Comparison of ENCODE assay signal across 2 cellular contexts in the genomic region with DNA sequence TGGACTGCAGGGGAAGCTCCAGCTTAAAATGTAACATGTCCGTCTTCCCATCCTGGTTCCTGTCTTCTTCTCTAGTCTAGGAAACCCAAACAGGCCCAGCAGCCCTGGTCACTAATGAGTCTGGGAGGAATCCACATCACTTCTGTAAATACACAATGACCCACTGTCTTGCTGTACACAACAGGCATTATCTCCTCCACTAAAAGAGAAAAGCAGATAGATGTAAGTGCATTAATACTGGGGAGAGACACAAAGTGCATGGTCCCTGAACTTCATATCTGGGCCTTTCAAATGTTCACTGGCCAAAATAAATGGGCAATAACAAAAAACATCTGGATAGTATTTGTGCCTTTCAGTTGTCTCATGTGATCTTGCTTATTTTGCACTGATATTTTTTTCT. TPM values are rescaled to one million over a fixed set of nuclear protein-coding genes. Genes with fewer than 3 reads are reported as not detected.
"Had no signal": no experiment of that assay in that cellular context is flagged by ENCODE, and none has a peak within 500 bp of the region (broad histone marks: within the 10 kb centered on the region; RNA-seq: fewer than 3 reads in every experiment).

No MANE protein-coding gene starts in this region.

RNA-seq across cellular contexts. Expression of gene CHST5, which starts 10.0 kb away (rescaled TPM):
- total RNA-seq: M059J had no signal

RNA-seq across cellular contexts. Expression of gene CHST6, which starts 50.6 kb away (rescaled TPM):
- total RNA-seq: SJSA1 had no signal
